13 cellular contexts compared by ENCODE assay signal in genomic region chrX:11953615-11954014, GRCh38.
DNase-seq lines count a peak whose midpoint lies in the region; ATAC-seq and TF ChIP-seq lines count a peak whose summit lies in the region.
"Had no signal": no experiment of that assay in that cellular context is flagged by ENCODE, and none has a peak within 500 bp of the region (broad histone marks: within the 10 kb centered on the region; RNA-seq: fewer than 3 reads in every experiment).

No MANE protein-coding gene starts in this region.

- TF ChIP-seq CTCF in RWPE2 (IDR thresholded peaks at IDR 0.05; ENCODE audit: poor library complexity, severe bottlenecking) (no peak), fibroblast of the aortic adventitia (IDR thresholded peaks at IDR 0.05; ENCODE audit: insufficient read depth, low read length) (no peak), testis (IDR thresholded peaks at IDR 0.05) (no peak), ascending aorta (IDR thresholded peaks at IDR 0.05) (no peak)

- DNase-seq in ELR (ENCODE audit: low read depth) (peak; percentile 93), RWPE2 (ENCODE audit: low spot score) (no peak), fibroblast of the aortic adventitia (ENCODE audit: low read depth) (peak; percentile 33), skeletal muscle cell (ENCODE audit: low read depth) (peak; percentile 83), testis (no peak), GF-D8 (lab: John Stamatoyannopoulos, UW) (no peak), ascending aorta (ENCODE audit: low spot score in 2 of 2) (no peak)
- DNase-seq: activated CD8-positive, alpha-beta memory T cell treated with anti-CD3 and anti-CD28 coated beads, Interleukin-2, amount 50 U/mL, for 48 hours; DMS53; NCI-H2029; transverse colon had no signal

- H3K9me3 ChIP-seq in RWPE2 (ENCODE audit: severe bottlenecking) (no peaks in the 10 kb centered on the region), testis (no peaks in the 10 kb centered on the region), ascending aorta (no peaks in the 10 kb centered on the region)
- H3K9me3 ChIP-seq: right atrium auricular region, transverse colon had no signal

- peak; percentile 97 for ATAC-seq in RWPE2 (ENCODE audit: low read depth)

- peak overlapping the region; percentile 86 for H3K27ac ChIP-seq in RWPE2 (ENCODE audit: poor library complexity, severe bottlenecking)
- H3K27ac ChIP-seq in testis: no peak overlapping the region
- no peak overlapping the region for H3K27ac ChIP-seq in ascending aorta
- H3K27ac ChIP-seq: cardiac muscle cell, right atrium auricular region, transverse colon had no signal

- no peak for TF ChIP-seq POLR2A in testis (IDR thresholded peaks at IDR 0.05)

- H3K4me3 ChIP-seq in RWPE2 (ENCODE audit: severe bottlenecking) (no peak overlapping the region), fibroblast of the aortic adventitia (ENCODE audit: low read depth, low read length) (no peak overlapping the region), skeletal muscle cell (ENCODE audit: low read depth, low read length) (no peak overlapping the region), testis (no peak overlapping the region), ascending aorta (no peak overlapping the region)
- H3K4me3 ChIP-seq: cardiac muscle cell, right atrium auricular region, transverse colon had no signal

- H3K27me3 ChIP-seq in RWPE2 (ENCODE audit: insufficient read depth, poor library complexity, severe bottlenecking) (no peaks in the 10 kb centered on the region), testis (no peaks in the 10 kb centered on the region), ascending aorta (no peaks in the 10 kb centered on the region)
- H3K27me3 ChIP-seq: cardiac muscle cell, right atrium auricular region, transverse colon had no signal

- 49 to 52% methylated on average over 2 of the region's 2 CpGs for WGBS in testis, 2 donors

- intact Hi-C loops in testis (cut with DNase I; ENCODE audit: low total_unique reads): no loop called here
- intact Hi-C loops in ascending aorta (cut with DNase I): no loop called here

- peaks cover 13% of the 10 kb centered on the region for H3K4me1 ChIP-seq in RWPE2 (ENCODE audit: insufficient read depth, poor library complexity, severe bottlenecking)
- no peaks in the 10 kb centered on the region for H3K4me1 ChIP-seq in testis
- H3K4me1 ChIP-seq in ascending aorta: no peaks in the 10 kb centered on the region
- H3K4me1 ChIP-seq: right atrium auricular region, transverse colon had no signal

- H3K36me3 ChIP-seq in RWPE2 (ENCODE audit: low read depth) (no peaks in the 10 kb centered on the region), testis (ENCODE audit: low read depth, missing control alignments) (no peaks in the 10 kb centered on the region), ascending aorta (no peaks in the 10 kb centered on the region)
- H3K36me3 ChIP-seq: cardiac muscle cell, right atrium auricular region, transverse colon had no signal

Comparison
In these comparisons a context has a peak if more than half of its experiments do, and no peak if none do; other contexts are left out.
1. DNase-seq: peak in ELR (single experiment), fibroblast of the aortic adventitia (single experiment) and skeletal muscle cell (single experiment); none in RWPE2 (single experiment), testis (single experiment), GF-D8 (single experiment) and ascending aorta (0 of 2).